Comparison of ENCODE assay signal across 10 cellular contexts in genomic region chr1:184210048-184210447, GRCh38.
DNase-seq lines count a peak whose midpoint lies in the region; ATAC-seq and TF ChIP-seq lines count a peak whose summit lies in the region.
"Had no signal": no experiment of that assay in that cellular context is flagged by ENCODE, and none has a peak within 500 bp of the region (broad histone marks: within the 10 kb centered on the region; RNA-seq: fewer than 3 reads in every experiment).

No MANE protein-coding gene starts in this region.

- no peak for TF ChIP-seq EP300 in sigmoid colon (IDR thresholded peaks at IDR 0.05)

- H3K4me3 ChIP-seq in heart left ventricle (no peak overlapping the region), sigmoid colon (no peak overlapping the region)

- H3K27ac ChIP-seq in heart left ventricle, result no peak overlapping the region
- H3K27ac ChIP-seq in sigmoid colon, result no peak overlapping the region

- peak in 3 of 4 donors; percentile 52 to 55 (median 53) for ATAC-seq in heart left ventricle

- H3K36me3 ChIP-seq in heart left ventricle, result no peaks in the 10 kb centered on the region
- no peaks in the 10 kb centered on the region for H3K36me3 ChIP-seq in sigmoid colon

- H3K9me3 ChIP-seq in heart left ventricle (no peaks in the 10 kb centered on the region), sigmoid colon (no peaks in the 10 kb centered on the region)

- H3K4me1 ChIP-seq in heart left ventricle (peaks cover 0 to 20% (median 0%) of the 10 kb centered on the region in 12 donors), sigmoid colon (peaks cover 0 to 10% (median 0%) of the 10 kb centered on the region in 4 donors)

- H3K27me3 ChIP-seq in heart left ventricle (no peaks in the 10 kb centered on the region), sigmoid colon (no peaks in the 10 kb centered on the region)

- WGBS in heart left ventricle, 4 donors, result 37 to 44% (median 41%) methylated on average over 2 of the region's 2 CpGs
- WGBS in sigmoid colon, 2 donors, result 74 to 86% methylated on average over 2 of the region's 2 CpGs

- DNase-seq in GM04503 (ENCODE audit: low read depth), result peak; percentile 82
- peak; percentile 70 for DNase-seq in RPMI7951 (ENCODE audit: low read depth)
- peak in 1 of 5 donors; percentile 47 for DNase-seq in heart left ventricle
- peak; percentile 68 for DNase-seq in sigmoid colon
- no peak for DNase-seq in nucleus accumbens (lab: John Stamatoyannopoulos, UW)
- no peak for DNase-seq in GM10266 (ENCODE audit: extremely low spot score)
- no peak for DNase-seq in iPS-NIHi11 (ENCODE audit: low spot score)
- DNase-seq: aorta, DMS79, NCI-H1417 treated with DMSO at 0.1 percent for 48 hours had no signal

- intact Hi-C loops in heart left ventricle (cut with DNase I), result no loop called here
- intact Hi-C loops in sigmoid colon (cut with DNase I), result no loop called here

- TF ChIP-seq CTCF in heart left ventricle (IDR thresholded peaks at IDR 0.05) (no peak), sigmoid colon (IDR thresholded peaks at IDR 0.05) (no peak), GM10266 (IDR thresholded peaks at IDR 0.05; ENCODE audit: control insufficient read depth, insufficient read depth, low read depth, missing control alignments) (no peak)

- TF ChIP-seq POLR2A in heart left ventricle (IDR thresholded peaks at IDR 0.05), result no peak
- TF ChIP-seq POLR2A in sigmoid colon (IDR thresholded peaks at IDR 0.05), result no peak

Comparison
In these comparisons a context has a peak if more than half of its experiments do, and no peak if none do; other contexts are left out.
1. DNase-seq: peak in GM04503 (single experiment), RPMI7951 (single experiment) and sigmoid colon (single experiment); none in nucleus accumbens (0 of 56), GM10266 (single experiment) and iPS-NIHi11 (single experiment).